Comparison of ENCODE assay signal across 1 cellular context in the genomic region with DNA sequence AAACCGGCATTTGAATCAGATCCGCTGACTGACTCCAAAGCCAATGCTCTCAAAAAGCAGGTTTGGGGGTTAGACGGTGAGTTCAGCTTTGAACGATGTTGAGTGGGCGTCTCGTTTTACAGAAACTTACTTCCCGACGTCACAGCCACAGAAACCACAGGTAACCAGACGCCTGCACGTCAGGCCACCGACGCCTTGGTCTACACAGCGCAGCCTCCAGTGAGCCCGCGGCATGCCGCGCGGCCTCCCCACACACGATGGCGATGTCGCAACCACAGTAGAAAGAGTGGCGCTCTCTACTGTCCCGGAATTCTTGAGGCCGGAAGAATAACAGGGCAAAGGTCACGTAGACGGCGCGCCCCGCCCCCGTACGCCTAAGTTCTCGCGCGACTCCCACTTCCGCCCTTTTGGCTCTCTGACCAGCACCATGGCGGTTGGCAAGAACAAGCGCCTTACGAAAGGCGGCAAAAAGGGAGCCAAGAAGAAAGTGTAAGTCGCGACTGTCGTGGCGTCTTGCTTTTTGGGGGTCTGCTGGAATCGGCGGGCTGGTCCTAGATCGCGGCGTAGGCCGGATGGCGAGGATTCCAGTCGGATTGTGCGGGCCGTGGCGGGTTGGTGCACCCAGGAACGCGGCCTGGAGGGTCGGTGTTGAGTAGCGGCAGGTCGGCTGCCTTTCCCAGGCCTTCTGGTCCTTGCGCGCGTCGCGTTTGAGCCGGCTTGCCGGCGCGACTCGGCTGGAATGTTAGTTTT.
TF ChIP-seq lines count a peak whose summit lies in the region.

A gene (plus strand): TSS at position 403 of the 750 bp plus-strand sequence. CDS start 25 bp downstream, at position 428.

TF ChIP-seq in HepG2, 621 proteins besides CTCF, POLR2A, EP300 and RAD21 (continued from another document and continues in another):
- TF ChIP-seq RBM39 (IDR thresholded peaks at IDR 0.05; ENCODE audit: low read depth, low read length, poor library complexity, severe bottlenecking) (no peak), ZNF3 (CRISPR knock-in tag; IDR thresholded peaks at IDR 0.05) (no peak), RFXAP (CRISPR knock-in tag; IDR thresholded peaks at IDR 0.05; ENCODE audit: borderline replicate concordance) (peak; percentile 89; the same call in 1 of the 2 replicates), ZNF749 (CRISPR knock-in tag; IDR thresholded peaks at IDR 0.05; ENCODE audit: borderline replicate concordance) (0 out of 2 replicates have a peak, but pooled peaks have one; percentile 74), ZFYVE20 (CRISPR knock-in tag; IDR thresholded peaks at IDR 0.05; ENCODE audit: borderline replicate concordance, low read depth) (no peak; the same call in 1 of the 2 replicates), ZSCAN21 (CRISPR knock-in tag; IDR thresholded peaks at IDR 0.05; ENCODE audit: borderline replicate concordance) (peak; percentile 94), ZMYM4 (CRISPR knock-in tag; IDR thresholded peaks at IDR 0.05) (peak; percentile 100), SP5 (CRISPR knock-in tag; IDR thresholded peaks at IDR 0.05; ENCODE audit: borderline replicate concordance, low read depth) (peak; percentile 98), ZBTB8A (CRISPR knock-in tag; IDR thresholded peaks at IDR 0.05; ENCODE audit: borderline replicate concordance, low read depth) (peak; percentile 84; the same call in 1 of the 2 replicates), IRF2 (CRISPR knock-in tag; IDR thresholded peaks at IDR 0.05) (peak; percentile 98), SALL2 (CRISPR knock-in tag; IDR thresholded peaks at IDR 0.05) (peak; percentile 98), MEIS2 (CRISPR knock-in tag; IDR thresholded peaks at IDR 0.05) (peak; percentile 94; the same call in 1 of the 2 replicates), KAT2B (IDR thresholded peaks at IDR 0.05; ENCODE audit: borderline replicate concordance, low read depth, low read length) (no peak), ZFP41 (CRISPR knock-in tag; IDR thresholded peaks at IDR 0.05; ENCODE audit: borderline replicate concordance) (peak; percentile 27; the same call in 1 of the 2 replicates), ZSCAN9 (CRISPR knock-in tag; IDR thresholded peaks at IDR 0.05; ENCODE audit: borderline replicate concordance) (peak; percentile 71; the same call in 1 of the 2 replicates), TEAD3 (CRISPR knock-in tag; optimal IDR thresholded peaks at IDR 0.05; ENCODE audit: borderline replicate concordance) (peak; percentile 97), ARNT (IDR thresholded peaks at IDR 0.05) (no peak), ISL2 (CRISPR knock-in tag; IDR thresholded peaks at IDR 0.05) (peak; percentile 85), GPN1 (CRISPR knock-in tag; IDR thresholded peaks at IDR 0.05; ENCODE audit: borderline replicate concordance) (no peak), TARDBP (CRISPR knock-in tag; IDR thresholded peaks at IDR 0.05) (peak; percentile 99), ZBTB42 (CRISPR knock-in tag; IDR thresholded peaks at IDR 0.05) (peak; percentile 91; the same call in 1 of the 2 replicates), PHF21A (CRISPR knock-in tag; IDR thresholded peaks at IDR 0.05) (peak; percentile 94), ZBTB7B (CRISPR knock-in tag; IDR thresholded peaks at IDR 0.05) (no peak), SP4 (CRISPR knock-in tag; IDR thresholded peaks at IDR 0.05) (peak; percentile 99), ZKSCAN8 (CRISPR knock-in tag; IDR thresholded peaks at IDR 0.05; ENCODE audit: borderline replicate concordance) (peak; percentile 59; the same call in 1 of the 2 replicates), ZNF468 (CRISPR knock-in tag; IDR thresholded peaks at IDR 0.05) (no peak)
- TF ChIP-seq, protein P1, sequence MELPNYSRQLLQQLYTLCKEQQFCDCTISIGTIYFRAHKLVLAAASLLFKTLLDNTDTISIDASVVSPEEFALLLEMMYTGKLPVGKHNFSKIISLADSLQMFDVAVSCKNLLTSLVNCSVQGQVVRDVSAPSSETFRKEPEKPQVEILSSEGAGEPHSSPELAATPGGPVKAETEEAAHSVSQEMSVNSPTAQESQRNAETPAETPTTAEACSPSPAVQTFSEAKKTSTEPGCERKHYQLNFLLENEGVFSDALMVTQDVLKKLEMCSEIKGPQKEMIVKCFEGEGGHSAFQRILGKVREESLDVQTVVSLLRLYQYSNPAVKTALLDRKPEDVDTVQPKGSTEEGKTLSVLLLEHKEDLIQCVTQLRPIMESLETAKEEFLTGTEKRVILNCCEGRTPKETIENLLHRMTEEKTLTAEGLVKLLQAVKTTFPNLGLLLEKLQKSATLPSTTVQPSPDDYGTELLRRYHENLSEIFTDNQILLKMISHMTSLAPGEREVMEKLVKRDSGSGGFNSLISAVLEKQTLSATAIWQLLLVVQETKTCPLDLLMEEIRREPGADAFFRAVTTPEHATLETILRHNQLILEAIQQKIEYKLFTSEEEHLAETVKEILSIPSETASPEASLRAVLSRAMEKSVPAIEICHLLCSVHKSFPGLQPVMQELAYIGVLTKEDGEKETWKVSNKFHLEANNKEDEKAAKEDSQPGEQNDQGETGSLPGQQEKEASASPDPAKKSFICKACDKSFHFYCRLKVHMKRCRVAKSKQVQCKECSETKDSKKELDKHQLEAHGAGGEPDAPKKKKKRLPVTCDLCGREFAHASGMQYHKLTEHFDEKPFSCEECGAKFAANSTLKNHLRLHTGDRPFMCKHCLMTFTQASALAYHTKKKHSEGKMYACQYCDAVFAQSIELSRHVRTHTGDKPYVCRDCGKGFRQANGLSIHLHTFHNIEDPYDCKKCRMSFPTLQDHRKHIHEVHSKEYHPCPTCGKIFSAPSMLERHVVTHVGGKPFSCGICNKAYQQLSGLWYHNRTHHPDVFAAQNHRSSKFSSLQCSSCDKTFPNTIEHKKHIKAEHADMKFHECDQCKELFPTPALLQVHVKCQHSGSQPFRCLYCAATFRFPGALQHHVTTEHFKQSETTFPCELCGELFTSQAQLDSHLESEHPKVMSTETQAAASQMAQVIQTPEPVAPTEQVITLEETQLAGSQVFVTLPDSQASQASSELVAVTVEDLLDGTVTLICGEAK (IDR thresholded peaks at IDR 0.05), result no peak
- TF ChIP-seq, protein P1 (CRISPR knock-in tag; IDR thresholded peaks at IDR 0.05), result peak; percentile 93; the same call in 1 of the 2 replicates
- TF ChIP-seq, protein P2, sequence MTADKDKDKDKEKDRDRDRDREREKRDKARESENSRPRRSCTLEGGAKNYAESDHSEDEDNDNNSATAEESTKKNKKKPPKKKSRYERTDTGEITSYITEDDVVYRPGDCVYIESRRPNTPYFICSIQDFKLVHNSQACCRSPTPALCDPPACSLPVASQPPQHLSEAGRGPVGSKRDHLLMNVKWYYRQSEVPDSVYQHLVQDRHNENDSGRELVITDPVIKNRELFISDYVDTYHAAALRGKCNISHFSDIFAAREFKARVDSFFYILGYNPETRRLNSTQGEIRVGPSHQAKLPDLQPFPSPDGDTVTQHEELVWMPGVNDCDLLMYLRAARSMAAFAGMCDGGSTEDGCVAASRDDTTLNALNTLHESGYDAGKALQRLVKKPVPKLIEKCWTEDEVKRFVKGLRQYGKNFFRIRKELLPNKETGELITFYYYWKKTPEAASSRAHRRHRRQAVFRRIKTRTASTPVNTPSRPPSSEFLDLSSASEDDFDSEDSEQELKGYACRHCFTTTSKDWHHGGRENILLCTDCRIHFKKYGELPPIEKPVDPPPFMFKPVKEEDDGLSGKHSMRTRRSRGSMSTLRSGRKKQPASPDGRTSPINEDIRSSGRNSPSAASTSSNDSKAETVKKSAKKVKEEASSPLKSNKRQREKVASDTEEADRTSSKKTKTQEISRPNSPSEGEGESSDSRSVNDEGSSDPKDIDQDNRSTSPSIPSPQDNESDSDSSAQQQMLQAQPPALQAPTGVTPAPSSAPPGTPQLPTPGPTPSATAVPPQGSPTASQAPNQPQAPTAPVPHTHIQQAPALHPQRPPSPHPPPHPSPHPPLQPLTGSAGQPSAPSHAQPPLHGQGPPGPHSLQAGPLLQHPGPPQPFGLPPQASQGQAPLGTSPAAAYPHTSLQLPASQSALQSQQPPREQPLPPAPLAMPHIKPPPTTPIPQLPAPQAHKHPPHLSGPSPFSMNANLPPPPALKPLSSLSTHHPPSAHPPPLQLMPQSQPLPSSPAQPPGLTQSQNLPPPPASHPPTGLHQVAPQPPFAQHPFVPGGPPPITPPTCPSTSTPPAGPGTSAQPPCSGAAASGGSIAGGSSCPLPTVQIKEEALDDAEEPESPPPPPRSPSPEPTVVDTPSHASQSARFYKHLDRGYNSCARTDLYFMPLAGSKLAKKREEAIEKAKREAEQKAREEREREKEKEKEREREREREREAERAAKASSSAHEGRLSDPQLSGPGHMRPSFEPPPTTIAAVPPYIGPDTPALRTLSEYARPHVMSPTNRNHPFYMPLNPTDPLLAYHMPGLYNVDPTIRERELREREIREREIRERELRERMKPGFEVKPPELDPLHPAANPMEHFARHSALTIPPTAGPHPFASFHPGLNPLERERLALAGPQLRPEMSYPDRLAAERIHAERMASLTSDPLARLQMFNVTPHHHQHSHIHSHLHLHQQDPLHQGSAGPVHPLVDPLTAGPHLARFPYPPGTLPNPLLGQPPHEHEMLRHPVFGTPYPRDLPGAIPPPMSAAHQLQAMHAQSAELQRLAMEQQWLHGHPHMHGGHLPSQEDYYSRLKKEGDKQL (CRISPR knock-in tag; IDR thresholded peaks at IDR 0.05; ENCODE audit: low read depth), result 0 out of 2 replicates have a peak, but pooled peaks have one; percentile 14
- TF ChIP-seq, protein P3, sequence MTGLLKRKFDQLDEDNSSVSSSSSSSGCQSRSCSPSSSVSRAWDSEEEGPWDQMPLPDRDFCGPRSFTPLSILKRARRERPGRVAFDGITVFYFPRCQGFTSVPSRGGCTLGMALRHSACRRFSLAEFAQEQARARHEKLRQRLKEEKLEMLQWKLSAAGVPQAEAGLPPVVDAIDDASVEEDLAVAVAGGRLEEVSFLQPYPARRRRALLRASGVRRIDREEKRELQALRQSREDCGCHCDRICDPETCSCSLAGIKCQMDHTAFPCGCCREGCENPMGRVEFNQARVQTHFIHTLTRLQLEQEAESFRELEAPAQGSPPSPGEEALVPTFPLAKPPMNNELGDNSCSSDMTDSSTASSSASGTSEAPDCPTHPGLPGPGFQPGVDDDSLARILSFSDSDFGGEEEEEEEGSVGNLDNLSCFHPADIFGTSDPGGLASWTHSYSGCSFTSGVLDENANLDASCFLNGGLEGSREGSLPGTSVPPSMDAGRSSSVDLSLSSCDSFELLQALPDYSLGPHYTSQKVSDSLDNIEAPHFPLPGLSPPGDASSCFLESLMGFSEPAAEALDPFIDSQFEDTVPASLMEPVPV (CRISPR knock-in tag; IDR thresholded peaks at IDR 0.05), result peak; percentile 99
- TF ChIP-seq, protein P4, sequence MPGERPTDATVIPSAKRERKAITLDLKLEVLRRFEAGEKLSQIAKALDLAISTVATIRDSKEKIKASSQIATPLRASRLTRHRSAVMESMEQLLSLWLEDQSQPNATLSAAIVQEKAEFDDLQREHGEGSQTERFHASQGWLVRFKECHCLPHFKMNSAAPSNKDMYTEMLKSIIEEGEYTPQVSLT (CRISPR knock-in tag; IDR thresholded peaks at IDR 0.05; ENCODE audit: borderline replicate concordance, low read depth), result no peak
- TF ChIP-seq, protein P5, sequence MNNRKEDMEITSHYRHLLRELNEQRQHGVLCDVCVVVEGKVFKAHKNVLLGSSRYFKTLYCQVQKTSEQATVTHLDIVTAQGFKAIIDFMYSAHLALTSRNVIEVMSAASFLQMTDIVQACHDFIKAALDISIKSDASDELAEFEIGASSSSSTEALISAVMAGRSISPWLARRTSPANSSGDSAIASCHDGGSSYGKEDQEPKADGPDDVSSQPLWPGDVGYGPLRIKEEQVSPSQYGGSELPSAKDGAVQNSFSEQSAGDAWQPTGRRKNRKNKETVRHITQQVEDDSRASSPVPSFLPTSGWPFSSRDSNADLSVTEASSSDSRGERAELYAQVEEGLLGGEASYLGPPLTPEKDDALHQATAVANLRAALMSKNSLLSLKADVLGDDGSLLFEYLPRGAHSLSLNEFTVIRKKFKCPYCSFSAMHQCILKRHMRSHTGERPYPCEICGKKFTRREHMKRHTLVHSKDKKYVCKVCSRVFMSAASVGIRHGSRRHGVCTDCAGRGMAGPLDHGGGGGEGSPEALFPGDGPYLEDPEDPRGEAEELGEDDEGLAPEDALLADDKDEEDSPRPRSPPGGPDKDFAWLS (CRISPR knock-in tag; IDR thresholded peaks at IDR 0.05; ENCODE audit: borderline replicate concordance), result no peak
- TF ChIP-seq, protein P6, sequence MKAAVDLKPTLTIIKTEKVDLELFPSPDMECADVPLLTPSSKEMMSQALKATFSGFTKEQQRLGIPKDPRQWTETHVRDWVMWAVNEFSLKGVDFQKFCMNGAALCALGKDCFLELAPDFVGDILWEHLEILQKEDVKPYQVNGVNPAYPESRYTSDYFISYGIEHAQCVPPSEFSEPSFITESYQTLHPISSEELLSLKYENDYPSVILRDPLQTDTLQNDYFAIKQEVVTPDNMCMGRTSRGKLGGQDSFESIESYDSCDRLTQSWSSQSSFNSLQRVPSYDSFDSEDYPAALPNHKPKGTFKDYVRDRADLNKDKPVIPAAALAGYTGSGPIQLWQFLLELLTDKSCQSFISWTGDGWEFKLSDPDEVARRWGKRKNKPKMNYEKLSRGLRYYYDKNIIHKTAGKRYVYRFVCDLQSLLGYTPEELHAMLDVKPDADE (CRISPR knock-in tag; IDR thresholded peaks at IDR 0.05), result no peak
- TF ChIP-seq, protein P7, sequence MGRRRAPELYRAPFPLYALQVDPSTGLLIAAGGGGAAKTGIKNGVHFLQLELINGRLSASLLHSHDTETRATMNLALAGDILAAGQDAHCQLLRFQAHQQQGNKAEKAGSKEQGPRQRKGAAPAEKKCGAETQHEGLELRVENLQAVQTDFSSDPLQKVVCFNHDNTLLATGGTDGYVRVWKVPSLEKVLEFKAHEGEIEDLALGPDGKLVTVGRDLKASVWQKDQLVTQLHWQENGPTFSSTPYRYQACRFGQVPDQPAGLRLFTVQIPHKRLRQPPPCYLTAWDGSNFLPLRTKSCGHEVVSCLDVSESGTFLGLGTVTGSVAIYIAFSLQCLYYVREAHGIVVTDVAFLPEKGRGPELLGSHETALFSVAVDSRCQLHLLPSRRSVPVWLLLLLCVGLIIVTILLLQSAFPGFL (CRISPR knock-in tag; IDR thresholded peaks at IDR 0.05), result peak; percentile 95; the same call in 1 of the 2 replicates
